Comparison of ENCODE assay signal across 20 cellular contexts in genomic region chr12:104630230-104630670, GRCh38.
DNase-seq lines count a peak whose midpoint lies in the region; ATAC-seq and TF ChIP-seq lines count a peak whose summit lies in the region.
"Had no signal": no experiment of that assay in that cellular context is flagged by ENCODE, and none has a peak within 500 bp of the region (broad histone marks: within the 10 kb centered on the region; RNA-seq: fewer than 3 reads in every experiment).

No MANE protein-coding gene starts in this region.

- H4K20me1 ChIP-seq in GM23338 (replicated peaks; ENCODE audit: insufficient read depth), result no peaks in the 10 kb centered on the region

- DNase-seq in GM23338 (ENCODE audit: low spot score) (peak; percentile 28), NCI-H187 (lab: John Stamatoyannopoulos, UW) (peak; percentile 81 to 95), NCI-H748 treated with DMSO at 0.1 percent for 48 hours (lab: John Stamatoyannopoulos, UW) (peak; percentile 74), myocyte (ENCODE audit: low read depth) (peak; percentile 40), Right ventricle myocardium superior (no peak), cerebellar nuclear complex (lab: John Stamatoyannopoulos, UW) (no peak)
- DNase-seq: activated CD4-positive, CD25-positive, alpha-beta regulatory T cell; activated naive CD4-positive, alpha-beta T cell treated with Interleukin-2 at 50 U/mL for 16 hours; heart right ventricle; HFFc6; kidney; NCI-H1930; stimulated activated naive CD4-positive, alpha-beta T cell treated with Interleukin-2 at 50 U/mL for 16 hours had no signal

- no peaks in the 10 kb centered on the region; the same call in 2 of the 3 replicates for H3K36me3 Mint-ChIP-seq in GM23338 (ENCODE audit: low read depth)

- no peak; the same call in 2 of the 3 replicates for ATAC-seq in GM23338
- no peak for ATAC-seq in Right ventricle myocardium superior (ENCODE audit: poor library complexity)
- no peak for ATAC-seq in HG03442 (IDR thresholded peaks at IDR 0.05; ENCODE audit: unreplicated experiment)
- ATAC-seq: GM12878, heart right ventricle, K562 had no signal

- no peak overlapping the region for H2AFZ ChIP-seq in GM23338
- H2AFZ ChIP-seq: parathyroid adenoma had no signal

- H3K36me3 ChIP-seq in GM23338 (ENCODE audit: insufficient read depth), result no peaks in the 10 kb centered on the region
- H3K36me3 ChIP-seq: heart right ventricle had no signal

- H3F3A ChIP-seq in GM23338 (replicated peaks; ENCODE audit: low read depth), result no peaks in the 10 kb centered on the region

- no peak overlapping the region for H3K27ac ChIP-seq in GM23338 (ENCODE audit: low read depth)
- H3K27ac ChIP-seq: BLaER1, heart right ventricle, parathyroid adenoma had no signal

- 0 out of 2 replicates have a peak overlapping the region, but pooled peaks have one; percentile 35 for H3K4me2 ChIP-seq in GM23338
- H3K4me2 ChIP-seq: BLaER1, smooth muscle cell had no signal

- H3K79me2 ChIP-seq in GM23338 (replicated peaks; ENCODE audit: insufficient read depth), result no peaks in the 10 kb centered on the region
- H3K79me2 ChIP-seq: parathyroid adenoma had no signal

- H3K4me1 ChIP-seq in GM23338 (ENCODE audit: insufficient read depth), result peaks cover 11% of the 10 kb centered on the region

- no peak overlapping the region; the same call in 1 of the 2 replicates for H3K27ac Mint-ChIP-seq in GM23338
- H3K27ac Mint-ChIP-seq: dendritic cell treated with granulocyte-macrophage colony-stimulating factor and Interleukin-4, amounts not matched to agents 40 ng/mL and 50 ng/mL, for 4 days; HFFc6 had no signal

- peaks cover 12% of the 10 kb centered on the region for H3K27me3 Mint-ChIP-seq in GM23338 (ENCODE audit: insufficient read depth, low read depth, poor library complexity)
- H3K27me3 Mint-ChIP-seq: dendritic cell treated with granulocyte-macrophage colony-stimulating factor and Interleukin-4, amounts not matched to agents 40 ng/mL and 50 ng/mL, for 4 days had no signal

- H3K9me3 Mint-ChIP-seq in GM23338, result no peaks in the 10 kb centered on the region
- H3K9me3 Mint-ChIP-seq: dendritic cell treated with granulocyte-macrophage colony-stimulating factor and Interleukin-4, amounts not matched to agents 40 ng/mL and 50 ng/mL, for 4 days; HFFc6 had no signal

- intact Hi-C loops in Right ventricle myocardium superior (cut with DNase I), result no loop called here

- H3K4me3 ChIP-seq in GM23338, result no peak overlapping the region
- H3K4me3 ChIP-seq: BLaER1, GM12878, heart right ventricle, K562, smooth muscle cell had no signal

- H3K4me3 Mint-ChIP-seq in GM23338, result no peak overlapping the region
- H3K4me3 Mint-ChIP-seq: dendritic cell treated with granulocyte-macrophage colony-stimulating factor and Interleukin-4, amounts not matched to agents 40 ng/mL and 50 ng/mL, for 4 days; HFFc6 had no signal

- no peak for TF ChIP-seq CTCF in GM23338 (conservative IDR thresholded peaks at IDR 0.05; ENCODE audit: low read depth in 2 of 2)

- no peaks in the 10 kb centered on the region for H3K27me3 ChIP-seq in GM23338 (ENCODE audit: insufficient read depth)
- H3K27me3 ChIP-seq: BLaER1, heart right ventricle had no signal

- peaks cover 43% of the 10 kb centered on the region for H3K4me1 Mint-ChIP-seq in GM23338

- no peaks in the 10 kb centered on the region for H3K9me2 ChIP-seq in GM23338 (ENCODE audit: insufficient read depth)

TF ChIP-seq in GM23338, 12 proteins besides CTCF, POLR2A, EP300 and RAD21:
- no peak for TF ChIP-seq STAT1 (IDR thresholded peaks at IDR 0.05; ENCODE audit: unreplicated experiment)

Comparison
In these comparisons a context has a peak if more than half of its experiments do, and no peak if none do; other contexts are left out.
1. DNase-seq: peak in GM23338 (single experiment), NCI-H187 (2 of 2), NCI-H748 treated with DMSO at 0.1 percent for 48 hours (single experiment) and myocyte (single experiment); none in Right ventricle myocardium superior (single experiment) and cerebellar nuclear complex (0 of 2).